ENCODE assay signal across 33 cellular contexts in genomic region chr14:92387610-92388009, GRCh38.
"Had no signal": no experiment of that assay in that cellular context is flagged by ENCODE, and none has a peak within 500 bp of the region (broad histone marks: within the 10 kb centered on the region; RNA-seq: fewer than 3 reads in every experiment).

No MANE protein-coding gene starts in this region.

- H3K27ac Mint-ChIP-seq: activated CD4-positive, alpha-beta T cell treated with anti-CD3 and anti-CD28 coated beads, Interleukin-2, amount 10 ng/mL, durations not matched to agents 24 days and 14 days; activated CD8-positive, alpha-beta T cell treated with anti-CD3 and anti-CD28 coated beads for 36 hours; activated naive CD4-positive, alpha-beta T cell treated with anti-CD3 and anti-CD28 coated beads, Interleukin-2, amount 10 ng/mL, durations not matched to agents 7 days and 5 days; activated naive CD8-positive, alpha-beta T cell treated with anti-CD3 and anti-CD28 coated beads for 36 hours; activated T-helper 1 cell treated with anti-CD3 and anti-CD28 coated beads, Interleukin-12 subunit alpha, Interleukin-12 subunit beta, Interleukin-2, Interleukin-4 antibody, amounts not matched to agents 30 ng/mL and 10 ng/mL and 1 ng/mL, durations not matched to agents 14 hours and 24 hours and 36 hours; T-cell had no signal

- H2AFZ ChIP-seq: PC-9 had no signal

- H3K27ac ChIP-seq: brain microvascular endothelial cell, PC-9, RWPE1 had no signal

- DNase-seq: activated CD4-positive, alpha-beta T cell treated with anti-CD3 and anti-CD28 coated beads, Interleukin-2, amount 10 ng/mL, durations not matched to agents 24 days and 14 days; activated CD4-positive, alpha-beta T cell treated with anti-CD3 and anti-CD28 coated beads, Interleukin-2, amount 50 U/mL, for 4 hours; activated CD8-positive, alpha-beta T cell treated with anti-CD3 and anti-CD28 coated beads for 36 hours; activated gamma-delta T cell treated with Interleukin-2 at 50 U/mL for 16 hours; activated naive CD4-positive, alpha-beta T cell treated with anti-CD3 and anti-CD28 coated beads, Interleukin-2, amount 10 ng/mL, durations not matched to agents 7 days and 5 days; activated naive CD8-positive, alpha-beta T cell treated with anti-CD3 and anti-CD28 coated beads for 36 hours; activated T-cell treated with anti-CD3 and anti-CD28 coated beads, Interleukin-2, amount 50 U/mL, for 1 hour; amniotic stem cell; aorta; brain microvascular endothelial cell; central memory CD4-positive, alpha-beta T cell; NCI-H1092 treated with DMSO at 0.1 percent for 48 hours; NCI-H1417; NCI-H146; NCI-H187; NCI-H2029 treated with DMSO at 0.1 percent for 48 hours; NCI-H2107; NCI-H2171; NCI-H510A; NCI-H526; NCI-H748 treated with DMSO at 0.1 percent for 48 hours; NK-92 treated with Interleukin-12 subunit alpha and Interleukin-12 subunit beta, amount 100 ng/mL, for 24 hours; PC-9; SIG-M5; T-cell; T-helper 2 cell; T1000 had no signal

- H3K9me3 Mint-ChIP-seq: activated CD4-positive, alpha-beta T cell treated with anti-CD3 and anti-CD28 coated beads, Interleukin-2, amount 10 ng/mL, durations not matched to agents 24 days and 14 days; activated CD8-positive, alpha-beta T cell treated with anti-CD3 and anti-CD28 coated beads for 36 hours; activated naive CD4-positive, alpha-beta T cell treated with anti-CD3 and anti-CD28 coated beads, Interleukin-2, amount 10 ng/mL, durations not matched to agents 7 days and 5 days; activated naive CD8-positive, alpha-beta T cell treated with anti-CD3 and anti-CD28 coated beads for 36 hours; activated T-helper 1 cell treated with anti-CD3 and anti-CD28 coated beads, Interleukin-12 subunit alpha, Interleukin-12 subunit beta, Interleukin-2, Interleukin-4 antibody, amounts not matched to agents 30 ng/mL and 10 ng/mL and 1 ng/mL, durations not matched to agents 14 hours and 24 hours and 36 hours; T-cell had no signal

- H3K4me1 Mint-ChIP-seq: activated CD4-positive, alpha-beta T cell treated with anti-CD3 and anti-CD28 coated beads, Interleukin-2, amount 10 ng/mL, durations not matched to agents 24 days and 14 days; activated naive CD4-positive, alpha-beta T cell treated with anti-CD3 and anti-CD28 coated beads, Interleukin-2, amount 10 ng/mL, durations not matched to agents 7 days and 5 days; activated naive CD8-positive, alpha-beta T cell treated with anti-CD3 and anti-CD28 coated beads for 36 hours; T-cell had no signal

- H3K27me3 ChIP-seq: brain microvascular endothelial cell had no signal

- H3K36me3 Mint-ChIP-seq: activated naive CD4-positive, alpha-beta T cell treated with anti-CD3 and anti-CD28 coated beads, Interleukin-2, amount 10 ng/mL, durations not matched to agents 7 days and 5 days; activated naive CD8-positive, alpha-beta T cell treated with anti-CD3 and anti-CD28 coated beads for 36 hours; T-cell had no signal

- ATAC-seq: activated CD8-positive, alpha-beta T cell treated with anti-CD3 and anti-CD28 coated beads for 36 hours; Right ventricle myocardium inferior; SK-N-SH treated with all-trans-retinoic acid at 6 μM for 48 hours; T-cell had no signal

- H3K27me3 Mint-ChIP-seq: activated CD8-positive, alpha-beta T cell treated with anti-CD3 and anti-CD28 coated beads for 36 hours; activated naive CD8-positive, alpha-beta T cell treated with anti-CD3 and anti-CD28 coated beads for 36 hours had no signal

- H3K4me3 ChIP-seq: PC-9 had no signal

- H3K36me3 ChIP-seq: brain microvascular endothelial cell had no signal

- H3K4me3 Mint-ChIP-seq: activated CD4-positive, alpha-beta T cell treated with anti-CD3 and anti-CD28 coated beads, Interleukin-2, amount 10 ng/mL, durations not matched to agents 24 days and 14 days; activated CD8-positive, alpha-beta T cell treated with anti-CD3 and anti-CD28 coated beads for 36 hours; activated naive CD4-positive, alpha-beta T cell treated with anti-CD3 and anti-CD28 coated beads, Interleukin-2, amount 10 ng/mL, durations not matched to agents 7 days and 5 days; activated naive CD8-positive, alpha-beta T cell treated with anti-CD3 and anti-CD28 coated beads for 36 hours; activated T-helper 1 cell treated with anti-CD3 and anti-CD28 coated beads, Interleukin-12 subunit alpha, Interleukin-12 subunit beta, Interleukin-2, Interleukin-4 antibody, amounts not matched to agents 30 ng/mL and 10 ng/mL and 1 ng/mL, durations not matched to agents 14 hours and 24 hours and 36 hours; T-cell had no signal

- FAIRE-seq: RCC 7860, TTC549 had no signal

- H3K4me2 ChIP-seq: PC-9 had no signal
